Comparison of ENCODE assay signal across 16 cellular contexts in the genomic region with DNA sequence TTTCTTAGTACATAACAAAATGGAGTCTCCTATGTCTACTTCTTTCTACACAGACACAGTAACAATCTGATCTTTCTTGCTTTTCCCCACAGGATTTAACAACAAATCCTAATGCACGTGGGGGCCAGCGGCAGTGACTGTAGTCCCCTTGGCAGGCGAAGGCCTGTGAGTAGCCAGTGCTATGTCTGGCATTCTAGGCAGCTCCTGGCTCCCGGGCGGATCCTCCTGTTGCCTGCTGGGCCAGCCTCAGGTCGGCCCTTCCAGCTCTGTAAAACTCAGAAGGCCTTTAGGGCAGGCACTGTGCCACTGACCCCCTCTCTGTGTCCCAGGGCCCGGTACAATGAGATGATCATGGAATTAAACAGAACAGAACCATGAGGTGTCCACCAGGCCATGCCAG. TPM values are rescaled to one million over a fixed set of nuclear protein-coding genes. Genes with fewer than 3 reads are reported as not detected.
"Had no signal": no experiment of that assay in that cellular context is flagged by ENCODE, and none has a peak within 500 bp of the region (broad histone marks: within the 10 kb centered on the region; RNA-seq: fewer than 3 reads in every experiment).

No MANE protein-coding gene starts in this region.

RNA-seq across cellular contexts. Expression of a gene that starts 20.8 kb away (rescaled TPM):
- total RNA-seq: natural killer cell treated with Interleukin-12 subunit alpha and Interleukin-12 subunit beta and Interleukin-15 and Interleukin-18, amount 100 ng/mL, for 72 hours; neural crest cell; omental fat pad; osteocyte; pancreas; posterior vena cava; prostate gland; pulmonary artery endothelial cell; right atrium auricular region; sciatic nerve; smooth muscle cell; spleen; suprapubic skin; transverse colon; ureter; vagina had no signal
- polyA plus RNA-seq: pancreas, smooth muscle cell, spleen had no signal
